Comparison of ENCODE assay signal across 10 cellular contexts in the genomic region with DNA sequence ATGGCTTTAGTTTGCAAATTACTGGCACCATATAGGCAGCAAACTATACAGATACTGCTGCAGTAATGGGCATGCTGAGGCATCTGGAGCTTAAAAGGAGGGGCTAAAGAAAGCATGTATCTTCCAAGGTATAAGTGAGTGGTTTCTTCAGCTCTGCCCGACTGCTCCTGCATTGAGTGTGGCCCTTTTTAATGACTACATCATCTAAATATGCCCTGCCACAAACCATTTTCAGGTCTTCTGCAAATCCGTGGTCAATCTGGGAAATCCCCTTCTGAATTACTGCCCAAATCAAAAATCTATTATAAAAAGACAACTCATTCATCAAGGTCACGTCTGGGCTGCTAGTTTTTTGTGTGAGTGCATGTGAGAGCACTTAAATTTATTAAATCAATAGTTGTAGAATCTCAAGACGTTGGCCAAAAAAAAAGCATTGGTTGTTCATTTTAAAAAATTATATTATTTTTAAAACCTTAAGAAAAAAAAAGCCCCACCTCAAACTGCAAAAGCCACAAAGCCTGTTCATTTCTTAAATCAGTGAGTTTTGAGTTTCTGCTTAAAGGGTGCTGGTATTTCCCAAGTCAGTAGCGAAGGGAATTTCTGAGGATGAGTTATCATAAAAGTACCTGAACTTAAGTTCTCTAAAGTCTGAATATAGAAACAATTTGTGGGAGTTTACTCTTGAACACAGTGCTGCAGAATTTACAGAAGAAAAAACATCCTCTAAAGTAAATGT. TPM values are rescaled to one million over a fixed set of nuclear protein-coding genes. Genes with fewer than 3 reads are reported as not detected.
DNase-seq lines count a peak whose midpoint lies in the region; ATAC-seq and TF ChIP-seq lines count a peak whose summit lies in the region.
"Had no signal": no experiment of that assay in that cellular context is flagged by ENCODE, and none has a peak within 500 bp of the region (broad histone marks: within the 10 kb centered on the region; RNA-seq: fewer than 3 reads in every experiment).

No MANE protein-coding gene starts in this region.

- no peaks in the 10 kb centered on the region for H3K9me3 Mint-ChIP-seq in MCF 10A (ENCODE audit: unreplicated experiment)
- no peaks in the 10 kb centered on the region for H3K9me3 Mint-ChIP-seq in activated CD4-positive, alpha-beta memory T cell treated with anti-CD3 and anti-CD28 coated beads for 36 hours
- peaks cover 2% of the 10 kb centered on the region for H3K9me3 Mint-ChIP-seq in stimulated activated memory B cell treated with anti-CD40 and anti-IgM and Interleukin-4, amounts not matched to agents 10 μg/mL and 1 μg/mL and 100 μg/mL, for 72 hours

- no peak overlapping the region for H3K9ac ChIP-seq in mammary epithelial cell (ENCODE audit: insufficient read depth, low read length)

- CTCF ChIA-PET in mammary epithelial cell (lab: Charles Lee; ENCODE audit: low non-redundant PET) (no interaction called here), MCF 10A (lab: Yijun Ruan, JAX) (interaction anchor here (0.6 kb wide), 1 partner anchor 53 kb away, joined by 4 read pairs; no protein-coding TSS in a partner anchor)
- CTCF ChIA-PET in activated CD4-positive, alpha-beta memory T cell treated with anti-CD3 and anti-CD28 coated beads for 36 hours (lab: Charles Lee), result interaction anchor here (1.3 to 8.5 kb wide), 2 partner anchors 15 to 39 kb away, joined by 5 to 81 read pairs; a partner anchor contains a TSS

- no peaks in the 10 kb centered on the region for H3K36me3 Mint-ChIP-seq in MCF 10A (ENCODE audit: insufficient read depth, unreplicated experiment)
- H3K36me3 Mint-ChIP-seq in activated CD4-positive, alpha-beta memory T cell treated with anti-CD3 and anti-CD28 coated beads for 36 hours, result peaks cover 52% of the 10 kb centered on the region
- H3K36me3 Mint-ChIP-seq in stimulated activated memory B cell treated with anti-CD40 and anti-IgM and Interleukin-4, amounts not matched to agents 10 μg/mL and 1 μg/mL and 100 μg/mL, for 72 hours, result peaks cover 67% of the 10 kb centered on the region

- intact Hi-C loops in mammary epithelial cell (cut with micrococcal nuclease) (no loop called here), MCF 10A (cut with micrococcal nuclease) (no loop called here), ovary (cut with DNase I) (no loop called here)
- intact Hi-C loops in activated CD4-positive, alpha-beta memory T cell treated with anti-CD3 and anti-CD28 coated beads for 36 hours (cut with micrococcal nuclease), result loop anchor here (1.0 to 5.0 kb wide), 2 partner anchors 131 to 823 kb away; a partner anchor contains a TSS

- WGBS in mammary epithelial cell (ENCODE audit: low coverage, missing lambda C conversion rate), result 35% methylated on average over 5 of the region's 5 CpGs
- WGBS in ovary, 3 donors, result 43 to 53% (median 50%) methylated on average over 5 of the region's 5 CpGs

- H3K4me3 Mint-ChIP-seq in MCF 10A (ENCODE audit: unreplicated experiment), result no peak overlapping the region
- H3K4me3 Mint-ChIP-seq in activated CD4-positive, alpha-beta memory T cell treated with anti-CD3 and anti-CD28 coated beads for 36 hours, result peak overlapping the region; percentile 46
- peak overlapping the region; percentile 74 for H3K4me3 Mint-ChIP-seq in stimulated activated memory B cell treated with anti-CD40 and anti-IgM and Interleukin-4, amounts not matched to agents 10 μg/mL and 1 μg/mL and 100 μg/mL, for 72 hours

- POLR2A ChIA-PET in MCF 10A (lab: Yijun Ruan, JAX), result interaction anchor here (0.6 kb wide), 1 partner anchor 736 kb away, joined by 3 read pairs; no protein-coding TSS in a partner anchor
- POLR2A ChIA-PET in activated CD4-positive, alpha-beta memory T cell treated with anti-CD3 and anti-CD28 coated beads for 36 hours (lab: Charles Lee), result interaction anchor here (1.2 to 9.9 kb wide), 2 partner anchors 13 to 16 kb away, joined by 3 to 239 read pairs; a partner anchor contains a TSS

- DNase-seq in mammary epithelial cell (peak; percentile 71), MCF 10A (ENCODE audit: unreplicated experiment) (no peak), ovary (no peak), AG20443 (ENCODE audit: low spot score) (no peak), NCI-H526 treated with DMSO at 0.1 percent for 48 hours (lab: John Stamatoyannopoulos, UW) (no peak)
- DNase-seq in activated CD4-positive, alpha-beta memory T cell treated with anti-CD3 and anti-CD28 coated beads for 36 hours, result peak; percentile 71
- DNase-seq: Calu3; effector CD4-positive, alpha-beta T cell had no signal

- in situ Hi-C loops in mammary epithelial cell (cut with MboI; ENCODE audit: low sequenced_read_pairs in 2 of 2), result no loop called here

- ATAC-seq in HG03060 (IDR thresholded peaks at IDR 0.05; ENCODE audit: low read depth, unreplicated experiment), result peak; percentile 40
- peak; percentile 90 for ATAC-seq in stimulated activated memory B cell treated with anti-CD40 and anti-IgM and Interleukin-4, amounts not matched to agents 10 μg/mL and 1 μg/mL and 100 μg/mL, for 72 hours

- H3K4me2 ChIP-seq in mammary epithelial cell (ENCODE audit: insufficient read depth, low read depth, low read length), result no peak overlapping the region

- peaks cover 78% of the 10 kb centered on the region for H3K27me3 Mint-ChIP-seq in MCF 10A (ENCODE audit: insufficient read depth, unreplicated experiment)
- H3K27me3 Mint-ChIP-seq in activated CD4-positive, alpha-beta memory T cell treated with anti-CD3 and anti-CD28 coated beads for 36 hours, result no peaks in the 10 kb centered on the region
- H3K27me3 Mint-ChIP-seq in stimulated activated memory B cell treated with anti-CD40 and anti-IgM and Interleukin-4, amounts not matched to agents 10 μg/mL and 1 μg/mL and 100 μg/mL, for 72 hours, result no peaks in the 10 kb centered on the region

- no peak overlapping the region for H2AFZ ChIP-seq in mammary epithelial cell (ENCODE audit: low read depth, low read length)

- BruUV-seq in mammary epithelial cell (replicated peaks; lab: Mats Ljungman, UMichigan) (no TSS peak), MCF 10A (replicated peaks; lab: Mats Ljungman, UMichigan) (no TSS peak)

- no peak for TF ChIP-seq CTCF in mammary epithelial cell (conservative IDR thresholded peaks at IDR 0.05 in 1 of 2, IDR thresholded peaks at IDR 0.05 in 1 of 2; ENCODE audit: extremely low read depth in 1 of 2, insufficient read depth in 1 of 2, low read depth in 1 of 2, low read length in 2 of 2)
- TF ChIP-seq CTCF in MCF 10A (IDR thresholded peaks at IDR 0.05; ENCODE audit: unreplicated experiment), result no peak
- TF ChIP-seq CTCF in ovary (IDR thresholded peaks at IDR 0.05), result no peak

- H3K27me3 ChIP-seq in mammary epithelial cell (ENCODE audit: insufficient read depth, low read length), result no peaks in the 10 kb centered on the region
- H3K27me3 ChIP-seq in ovary, result no peaks in the 10 kb centered on the region

- H3K4me1 Mint-ChIP-seq in MCF 10A (ENCODE audit: insufficient read depth, unreplicated experiment), result no peaks in the 10 kb centered on the region
- H3K4me1 Mint-ChIP-seq in activated CD4-positive, alpha-beta memory T cell treated with anti-CD3 and anti-CD28 coated beads for 36 hours (ENCODE audit: low read depth), result peaks cover 88% of the 10 kb centered on the region
- H3K4me1 Mint-ChIP-seq in stimulated activated memory B cell treated with anti-CD40 and anti-IgM and Interleukin-4, amounts not matched to agents 10 μg/mL and 1 μg/mL and 100 μg/mL, for 72 hours, result peaks cover 84% of the 10 kb centered on the region

- no peaks in the 10 kb centered on the region for H3K79me2 ChIP-seq in mammary epithelial cell (ENCODE audit: insufficient read depth, low read length)

- H3K4me1 ChIP-seq in mammary epithelial cell (ENCODE audit: insufficient read depth, low read length), result peaks cover 3% of the 10 kb centered on the region
- H3K4me1 ChIP-seq in ovary (ENCODE audit: insufficient read depth), result no peaks in the 10 kb centered on the region

- no peak overlapping the region for H3K27ac Mint-ChIP-seq in MCF 10A (ENCODE audit: low read depth, unreplicated experiment)
- peak overlapping the region; percentile 86 for H3K27ac Mint-ChIP-seq in activated CD4-positive, alpha-beta memory T cell treated with anti-CD3 and anti-CD28 coated beads for 36 hours
- peak overlapping the region; percentile 85 for H3K27ac Mint-ChIP-seq in stimulated activated memory B cell treated with anti-CD40 and anti-IgM and Interleukin-4, amounts not matched to agents 10 μg/mL and 1 μg/mL and 100 μg/mL, for 72 hours

- H3K27ac ChIP-seq in mammary epithelial cell (ENCODE audit: insufficient read depth, low read depth, low read length) (no peak overlapping the region), ovary (no peak overlapping the region)

- H3K4me3 ChIP-seq in mammary epithelial cell (replicated peaks in 1 of 3; ENCODE audit: insufficient read depth in 1 of 3, low read depth in 2 of 3, low read length in 3 of 3) (no peak overlapping the region), ovary (no peak overlapping the region)

- H4K20me1 ChIP-seq in mammary epithelial cell (ENCODE audit: insufficient read depth, low read length), result no peaks in the 10 kb centered on the region

- no peaks in the 10 kb centered on the region for H3K36me3 ChIP-seq in mammary epithelial cell (ENCODE audit: insufficient read depth, low read length)
- H3K36me3 ChIP-seq in ovary, result no peaks in the 10 kb centered on the region

- no peak for TF ChIP-seq POLR2A in ovary (IDR thresholded peaks at IDR 0.05)

- H3K9me3 ChIP-seq in mammary epithelial cell (replicated peaks; ENCODE audit: insufficient read depth, low read length) (no peaks in the 10 kb centered on the region), ovary (no peaks in the 10 kb centered on the region)

- no peak for TF ChIP-seq EP300 in ovary (IDR thresholded peaks at IDR 0.05)

- dilution Hi-C loops in mammary epithelial cell (cut with HindIII; ENCODE audit: low sequenced_read_pairs), result no loop called here

RNA-seq across cellular contexts. Expression of a gene that starts 16.3 kb away (rescaled TPM):
- total RNA-seq in mammary epithelial cell, result 100 to 1,000 TPM; 149 to 454 TPM
- 1.2 TPM for polyA plus RNA-seq in mammary epithelial cell
- 1.1 TPM for polyA minus RNA-seq in mammary epithelial cell
- total RNA-seq in MCF 10A (2022), result 0.88 and 0.89 TPM in 2 replicates
- total RNA-seq in activated CD4-positive, alpha-beta memory T cell treated with anti-CD3 and anti-CD28 coated beads for 36 hours, result 1,000 to 10,000 TPM; 1,012 to 1,022 TPM
- total RNA-seq in ovary, result 10 to 100 TPM in 6 of 7 donors, 1 to 10 TPM in 1; 7.0 to 53.7 (median 13.8) TPM
- 10 to 100 TPM in 1 of 2 donors, 1 to 10 TPM in 1; 5.7 to 56.9 TPM for polyA plus RNA-seq in ovary

RNA-seq across cellular contexts. Expression of a gene that starts 46.1 kb away (rescaled TPM):
- not detected for total RNA-seq in mammary epithelial cell
- polyA plus RNA-seq in mammary epithelial cell, result 0.03 TPM
- polyA minus RNA-seq in mammary epithelial cell, result not detected
- total RNA-seq in MCF 10A (2022), result not detected in 2 replicates
- under 1 TPM; 0.45 to 0.63 TPM for total RNA-seq in activated CD4-positive, alpha-beta memory T cell treated with anti-CD3 and anti-CD28 coated beads for 36 hours
- total RNA-seq in ovary, result under 1 TPM in 4 of 7 donors, not detected in 3; 0.20 to 0.92 (median 0.26) TPM
- under 1 TPM in 1 of 2 donors, not detected in 1; 0.12 TPM for polyA plus RNA-seq in ovary

Comparison
In these comparisons a context has a peak if more than half of its experiments do, and no peak if none do; other contexts are left out.
1. DNase-seq: peak in mammary epithelial cell (single experiment) and activated CD4-positive, alpha-beta memory T cell treated with anti-CD3 and anti-CD28 coated beads for 36 hours (single experiment); none in MCF 10A (single experiment), ovary (0 of 5), AG20443 (single experiment) and NCI-H526 treated with DMSO at 0.1 percent for 48 hours (single experiment).